In genomic region chr3:57559526-57559925, GRCh38 we compare ENCODE assay signal across 11 cellular contexts. TPM values are rescaled to one million over a fixed set of nuclear protein-coding genes. Genes with fewer than 3 reads are reported as not detected.
DNase-seq lines count a peak whose midpoint lies in the region; ATAC-seq and TF ChIP-seq lines count a peak whose summit lies in the region.
"Had no signal": no experiment of that assay in that cellular context is flagged by ENCODE, and none has a peak within 500 bp of the region (broad histone marks: within the 10 kb centered on the region; RNA-seq: fewer than 3 reads in every experiment).

No MANE protein-coding gene starts in this region.

- H3K36me3 Mint-ChIP-seq in activated T-cell treated with anti-CD3 and anti-CD28 coated beads, Interleukin-2, amount 50 U/mL, for 72 hours (ENCODE audit: insufficient read depth in 2 of 2) = peaks cover 11 to 17% of the 10 kb centered on the region in 2 donors
- H3K36me3 Mint-ChIP-seq in effector memory CD8-positive, alpha-beta T cell (ENCODE audit: insufficient read depth) = peaks cover 55% of the 10 kb centered on the region

- peak overlapping the region; percentile 72 to 81 for H3K4me3 Mint-ChIP-seq in activated T-cell treated with anti-CD3 and anti-CD28 coated beads, Interleukin-2, amount 50 U/mL, for 72 hours
- H3K4me3 Mint-ChIP-seq in effector memory CD8-positive, alpha-beta T cell = peak overlapping the region; percentile 83 to 85

- H3K9me3 ChIP-seq in PC-9 (ENCODE audit: insufficient read depth, low read depth) = no peaks in the 10 kb centered on the region
- H3K9me3 ChIP-seq in skeletal muscle satellite cell (replicated peaks; ENCODE audit: low read length) = no peaks in the 10 kb centered on the region

- POLR2A ChIA-PET in PC-9 (lab: Charles Lee; ENCODE audit: unreplicated experiment) = no interaction called here

- intact Hi-C loops in PC-9 (cut with micrococcal nuclease; ENCODE audit: unreplicated experiment) = loop anchor here (5.0 kb wide), 2 partner anchors 127 to 857 kb away; no protein-coding TSS in a partner anchor

- no peaks in the 10 kb centered on the region for H3K9me2 ChIP-seq in PC-9 (ENCODE audit: insufficient read depth)

- H3K4me1 Mint-ChIP-seq in activated T-cell treated with anti-CD3 and anti-CD28 coated beads, Interleukin-2, amount 50 U/mL, for 72 hours (ENCODE audit: low read depth) = peaks cover 49% of the 10 kb centered on the region
- H3K4me1 Mint-ChIP-seq in effector memory CD8-positive, alpha-beta T cell (ENCODE audit: low read depth in 2 of 2) = peaks cover 25 to 42% of the 10 kb centered on the region in 2 donors

- H3K4me1 ChIP-seq in PC-9 (replicated peaks; ENCODE audit: insufficient read depth) = peaks cover 12% of the 10 kb centered on the region; the same call in 1 of the 2 replicates
- H3K4me1 ChIP-seq in skeletal muscle satellite cell (ENCODE audit: control insufficient read depth, insufficient read depth, low read length) = peaks cover 24% of the 10 kb centered on the region

- H3K27me3 Mint-ChIP-seq in activated T-cell treated with anti-CD3 and anti-CD28 coated beads, Interleukin-2, amount 50 U/mL, for 72 hours (ENCODE audit: low read depth) = no peaks in the 10 kb centered on the region
- H3K27me3 Mint-ChIP-seq in effector memory CD8-positive, alpha-beta T cell = no peaks in the 10 kb centered on the region

- no peaks in the 10 kb centered on the region for H3K9me3 Mint-ChIP-seq in activated T-cell treated with anti-CD3 and anti-CD28 coated beads, Interleukin-2, amount 50 U/mL, for 72 hours
- no peaks in the 10 kb centered on the region for H3K9me3 Mint-ChIP-seq in effector memory CD8-positive, alpha-beta T cell

- no peak for DNase-seq in activated T-cell treated with anti-CD3 and anti-CD28 coated beads, Interleukin-2, amount 50 U/mL, for 72 hours
- no peak for DNase-seq in activated T-cell treated with anti-CD3 and anti-CD28 coated beads, Interleukin-2, amount 50 U/mL, for 1 hour
- DNase-seq in PC-9 (no peak), substantia nigra (lab: John Stamatoyannopoulos, UW) (no peak), mesenteric fat pad (ENCODE audit: low spot score) (no peak)
- DNase-seq in effector memory CD8-positive, alpha-beta T cell = no peak
- DNase-seq: dermis blood vessel endothelial cell; NCI-H1092; stimulated activated CD8-positive, alpha-beta memory T cell treated with anti-CD3 and anti-CD28 coated beads, Interleukin-4, amount 100 ng/mL, for 48 hours had no signal

- peaks cover 67% of the 10 kb centered on the region for H3K79me2 ChIP-seq in PC-9 (ENCODE audit: low read depth)

- no peak for TF ChIP-seq CTCF in PC-9 (conservative IDR thresholded peaks at IDR 0.05)

- H3K9ac ChIP-seq in skeletal muscle satellite cell (ENCODE audit: low read depth, low read length) = no peak overlapping the region

- H3K4me2 ChIP-seq in PC-9 = peak overlapping the region; percentile 91
- H3K4me2 ChIP-seq in skeletal muscle satellite cell (ENCODE audit: low read length) = peak overlapping the region; percentile 59

- peak overlapping the region; percentile 74; the same call in 1 of the 2 replicates for H3K4me3 ChIP-seq in PC-9
- H3K4me3 ChIP-seq in skeletal muscle satellite cell (ENCODE audit: low read length) = peak overlapping the region; percentile 24

- H3K27ac ChIP-seq in PC-9 = no peak overlapping the region
- H3K27ac ChIP-seq in substantia nigra (ENCODE audit: low read depth, low read length, poor library complexity, severe bottlenecking) = no peak overlapping the region

- no peaks in the 10 kb centered on the region for H4K20me1 ChIP-seq in PC-9 (ENCODE audit: insufficient read depth)

- no TSS peak for BruUV-seq in PC-9 (replicated peaks; lab: Mats Ljungman, UMichigan)

- ATAC-seq in activated T-cell treated with anti-CD3 and anti-CD28 coated beads, Interleukin-2, amount 50 U/mL, for 72 hours (replicated peaks in 1 of 2) = no peak
- ATAC-seq in effector memory CD8-positive, alpha-beta T cell (replicated peaks) = no peak
- no peak for ATAC-seq in HG03280 (IDR thresholded peaks at IDR 0.05; ENCODE audit: unreplicated experiment)

- H3K36me3 ChIP-seq in PC-9 (ENCODE audit: low read depth) (peaks cover 21% of the 10 kb centered on the region), skeletal muscle satellite cell (ENCODE audit: insufficient read depth, low read length) (peaks cover 19% of the 10 kb centered on the region)

- CTCF ChIA-PET in PC-9 (lab: Charles Lee) = no interaction called here

- H3K27me3 ChIP-seq in PC-9 (ENCODE audit: insufficient read depth, low read depth) (no peaks in the 10 kb centered on the region), skeletal muscle satellite cell (ENCODE audit: control insufficient read depth, insufficient read depth, low read length) (no peaks in the 10 kb centered on the region)

- H3K27ac Mint-ChIP-seq in activated T-cell treated with anti-CD3 and anti-CD28 coated beads, Interleukin-2, amount 50 U/mL, for 72 hours = peak overlapping the region; percentile 88
- H3K27ac Mint-ChIP-seq in effector memory CD8-positive, alpha-beta T cell = peak overlapping the region in 1 of 2 donors; percentile 54

- H3F3A ChIP-seq in PC-9 (ENCODE audit: insufficient read depth, low read depth) = peaks cover 11% of the 10 kb centered on the region; the same call in 1 of the 2 replicates

- no peak overlapping the region for H2AFZ ChIP-seq in PC-9

RNA-seq across cellular contexts. Expression of gene PDE12, which starts 3.5 kb away (rescaled TPM):
- total RNA-seq in activated T-cell treated with anti-CD3 and anti-CD28 coated beads, Interleukin-2, amount 50 U/mL, for 72 hours = 10 to 100 TPM; 19.6 to 20.8 TPM
- total RNA-seq in PC-9 (2021) (14.3 and 16.6 TPM in 2 replicates), mesenteric fat pad (26.7 TPM)
- 27.4 and 30.4 TPM in 2 replicates for total RNA-seq in skeletal muscle satellite cell (2012; rRNA removed)

RNA-seq across cellular contexts. Expression of gene DNAH12, which starts 15.4 kb away (rescaled TPM):
- total RNA-seq in activated T-cell treated with anti-CD3 and anti-CD28 coated beads, Interleukin-2, amount 50 U/mL, for 72 hours = under 1 TPM; 0.21 to 0.26 TPM
- total RNA-seq in PC-9 (2021) = 0.10 and 0.22 TPM in 2 replicates
- under 0.01 TPM in 2 replicates for total RNA-seq in skeletal muscle satellite cell (2012; rRNA removed)
- total RNA-seq in mesenteric fat pad = 0.06 TPM

RNA-seq across cellular contexts. Expression of gene ARF4, which starts 37.6 kb away (rescaled TPM):
- 10 to 100 TPM; 67.2 to 76.3 TPM for total RNA-seq in activated T-cell treated with anti-CD3 and anti-CD28 coated beads, Interleukin-2, amount 50 U/mL, for 72 hours
- 132 and 182 TPM in 2 replicates for total RNA-seq in PC-9 (2021)
- 287 and 315 TPM in 2 replicates for total RNA-seq in skeletal muscle satellite cell (2012; rRNA removed)
- 156 TPM for total RNA-seq in mesenteric fat pad
